Comparison of ENCODE assay signal across 25 cellular contexts in genomic region chr2:3332133-3332532, GRCh38.
"Had no signal": no experiment of that assay in that cellular context is flagged by ENCODE, and none has a peak within 500 bp of the region (broad histone marks: within the 10 kb centered on the region; RNA-seq: fewer than 3 reads in every experiment).

No MANE protein-coding gene starts in this region.

- H3K4me1 ChIP-seq: left lung, lower lobe of right lung, parathyroid adenoma, right atrium auricular region, right lobe of liver, suprapubic skin, tibial artery, uterus had no signal

- DNase-seq: heart right ventricle; kidney glomerular epithelial cell; left cardiac atrium; left lung; lower lobe of right lung; mammary epithelial cell; mesenchymal stem cell; naive thymus-derived CD8-positive, alpha-beta T cell; occipital lobe; right lobe of liver; stimulated activated CD4-positive, alpha-beta T cell treated with anti-CD3 and anti-CD28 coated beads, Interleukin-12 subunit alpha, Interleukin-12 subunit beta, amount 100 ng/mL, for 4 hours; stimulated activated CD4-positive, alpha-beta T cell treated with anti-CD3 and anti-CD28 coated beads, Interleukin-15, amount 100 ng/mL, for 24 hours; stimulated activated CD4-positive, alpha-beta T cell treated with anti-CD3 and anti-CD28 coated beads, Interleukin-2, amount 100 ng/mL, for 24 hours; stimulated activated CD4-positive, alpha-beta T cell treated with anti-CD3 and anti-CD28 coated beads, Interleukin-4, amount 100 ng/mL, for 1 hour; stimulated activated naive CD4-positive, alpha-beta T cell; tibial artery; trophoblast cell; uterus had no signal

- H3K9me3 ChIP-seq: heart right ventricle, left lung, lower lobe of right lung, neutrophil, right atrium auricular region, right lobe of liver, suprapubic skin, thoracic aorta, tibial artery, uterus had no signal

- H3K27ac ChIP-seq: heart right ventricle, hepatocyte, left lung, lower lobe of right lung, neutrophil, parathyroid adenoma, right atrium auricular region, right lobe of liver, suprapubic skin, thoracic aorta, tibial artery, uterus had no signal

- H3K27me3 ChIP-seq: heart right ventricle, hepatocyte, left lung, neutrophil, right atrium auricular region, right lobe of liver, suprapubic skin, tibial artery, uterus had no signal

- H3K9ac ChIP-seq: parathyroid adenoma had no signal

- H3K4me3 ChIP-seq: heart right ventricle, hepatocyte, left lung, lower lobe of right lung, right atrium auricular region, right lobe of liver, smooth muscle cell, suprapubic skin, thoracic aorta, tibial artery, uterus had no signal

- H2AFZ ChIP-seq: hepatocyte, parathyroid adenoma had no signal

- H3K36me3 ChIP-seq: right atrium auricular region, uterus had no signal

- H3K4me2 ChIP-seq: hepatocyte, smooth muscle cell had no signal

- ATAC-seq: left cardiac atrium; left lung; lower lobe of right lung; naive thymus-derived CD8-positive, alpha-beta T cell; right lobe of liver had no signal
